Comparison of ENCODE assay signal across 1 cellular context in the genomic region with DNA sequence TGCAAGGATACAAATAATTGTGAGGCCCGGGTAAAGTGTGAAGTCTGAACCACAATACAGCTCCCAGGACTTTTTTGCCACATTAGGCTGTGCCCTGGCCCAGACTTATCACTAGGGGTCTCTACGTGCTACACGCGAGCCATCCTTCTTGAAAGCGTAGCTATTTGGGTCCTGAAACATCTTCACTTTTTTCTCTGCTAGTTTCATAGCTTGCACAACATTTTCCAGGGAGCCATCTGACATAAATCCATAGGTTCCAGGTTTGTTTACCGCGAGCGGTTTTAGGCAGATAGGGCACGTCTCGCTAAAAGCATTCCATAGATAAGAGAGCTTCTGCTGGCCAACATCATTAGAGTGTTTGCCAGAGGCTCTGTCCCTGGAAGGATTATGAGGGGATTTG.
TF ChIP-seq lines count a peak whose summit lies in the region.

No MANE protein-coding gene starts in this region.

TF ChIP-seq in GM23338, 12 proteins besides CTCF, POLR2A, EP300 and RAD21 (continued from another document):
- TF ChIP-seq, protein P1, sequence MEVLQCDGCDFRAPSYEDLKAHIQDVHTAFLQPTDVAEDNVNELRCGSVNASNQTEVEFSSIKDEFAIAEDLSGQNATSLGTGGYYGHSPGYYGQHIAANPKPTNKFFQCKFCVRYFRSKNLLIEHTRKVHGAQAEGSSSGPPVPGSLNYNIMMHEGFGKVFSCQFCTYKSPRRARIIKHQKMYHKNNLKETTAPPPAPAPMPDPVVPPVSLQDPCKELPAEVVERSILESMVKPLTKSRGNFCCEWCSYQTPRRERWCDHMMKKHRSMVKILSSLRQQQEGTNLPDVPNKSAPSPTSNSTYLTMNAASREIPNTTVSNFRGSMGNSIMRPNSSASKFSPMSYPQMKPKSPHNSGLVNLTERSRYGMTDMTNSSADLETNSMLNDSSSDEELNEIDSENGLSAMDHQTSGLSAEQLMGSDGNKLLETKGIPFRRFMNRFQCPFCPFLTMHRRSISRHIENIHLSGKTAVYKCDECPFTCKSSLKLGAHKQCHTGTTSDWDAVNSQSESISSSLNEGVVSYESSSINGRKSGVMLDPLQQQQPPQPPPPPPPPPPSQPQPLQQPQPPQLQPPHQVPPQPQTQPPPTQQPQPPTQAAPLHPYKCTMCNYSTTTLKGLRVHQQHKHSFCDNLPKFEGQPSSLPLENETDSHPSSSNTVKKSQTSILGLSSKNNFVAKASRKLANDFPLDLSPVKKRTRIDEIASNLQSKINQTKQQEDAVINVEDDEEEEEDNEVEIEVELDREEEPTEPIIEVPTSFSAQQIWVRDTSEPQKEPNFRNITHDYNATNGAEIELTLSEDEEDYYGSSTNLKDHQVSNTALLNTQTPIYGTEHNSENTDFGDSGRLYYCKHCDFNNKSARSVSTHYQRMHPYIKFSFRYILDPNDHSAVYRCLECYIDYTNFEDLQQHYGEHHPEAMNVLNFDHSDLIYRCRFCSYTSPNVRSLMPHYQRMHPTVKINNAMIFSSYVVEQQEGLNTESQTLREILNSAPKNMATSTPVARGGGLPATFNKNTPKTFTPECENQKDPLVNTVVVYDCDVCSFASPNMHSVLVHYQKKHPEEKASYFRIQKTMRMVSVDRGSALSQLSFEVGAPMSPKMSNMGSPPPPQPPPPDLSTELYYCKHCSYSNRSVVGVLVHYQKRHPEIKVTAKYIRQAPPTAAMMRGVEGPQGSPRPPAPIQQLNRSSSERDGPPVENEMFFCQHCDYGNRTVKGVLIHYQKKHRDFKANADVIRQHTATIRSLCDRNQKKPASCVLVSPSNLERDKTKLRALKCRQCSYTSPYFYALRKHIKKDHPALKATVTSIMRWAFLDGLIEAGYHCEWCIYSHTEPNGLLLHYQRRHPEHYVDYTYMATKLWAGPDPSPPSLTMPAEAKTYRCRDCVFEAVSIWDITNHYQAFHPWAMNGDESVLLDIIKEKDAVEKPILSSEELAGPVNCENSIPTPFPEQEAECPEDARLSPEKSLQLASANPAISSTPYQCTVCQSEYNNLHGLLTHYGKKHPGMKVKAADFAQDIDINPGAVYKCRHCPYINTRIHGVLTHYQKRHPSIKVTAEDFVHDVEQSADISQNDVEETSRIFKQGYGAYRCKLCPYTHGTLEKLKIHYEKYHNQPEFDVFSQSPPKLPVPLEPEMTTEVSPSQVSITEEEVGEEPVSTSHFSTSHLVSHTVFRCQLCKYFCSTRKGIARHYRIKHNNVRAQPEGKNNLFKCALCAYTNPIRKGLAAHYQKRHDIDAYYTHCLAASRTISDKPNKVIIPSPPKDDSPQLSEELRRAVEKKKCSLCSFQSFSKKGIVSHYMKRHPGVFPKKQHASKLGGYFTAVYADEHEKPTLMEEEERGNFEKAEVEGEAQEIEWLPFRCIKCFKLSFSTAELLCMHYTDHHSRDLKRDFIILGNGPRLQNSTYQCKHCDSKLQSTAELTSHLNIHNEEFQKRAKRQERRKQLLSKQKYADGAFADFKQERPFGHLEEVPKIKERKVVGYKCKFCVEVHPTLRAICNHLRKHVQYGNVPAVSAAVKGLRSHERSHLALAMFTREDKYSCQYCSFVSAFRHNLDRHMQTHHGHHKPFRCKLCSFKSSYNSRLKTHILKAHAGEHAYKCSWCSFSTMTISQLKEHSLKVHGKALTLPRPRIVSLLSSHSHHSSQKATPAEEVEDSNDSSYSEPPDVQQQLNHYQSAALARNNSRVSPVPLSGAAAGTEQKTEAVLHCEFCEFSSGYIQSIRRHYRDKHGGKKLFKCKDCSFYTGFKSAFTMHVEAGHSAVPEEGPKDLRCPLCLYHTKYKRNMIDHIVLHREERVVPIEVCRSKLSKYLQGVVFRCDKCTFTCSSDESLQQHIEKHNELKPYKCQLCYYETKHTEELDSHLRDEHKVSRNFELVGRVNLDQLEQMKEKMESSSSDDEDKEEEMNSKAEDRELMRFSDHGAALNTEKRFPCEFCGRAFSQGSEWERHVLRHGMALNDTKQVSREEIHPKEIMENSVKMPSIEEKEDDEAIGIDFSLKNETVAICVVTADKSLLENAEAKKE (CRISPR knock-in tag; IDR thresholded peaks at IDR 0.05) = no peak
- TF ChIP-seq POLR2AphosphoS5 (IDR thresholded peaks at IDR 0.05; ENCODE audit: low read depth) (no peak), ETS1 (IDR thresholded peaks at IDR 0.05) (no peak), ZNF331 (CRISPR knock-in tag; IDR thresholded peaks at IDR 0.05; ENCODE audit: low read depth) (no peak), EZH2 (IDR thresholded peaks at IDR 0.05; ENCODE audit: low read depth, unreplicated experiment) (no peak), NANOG (IDR thresholded peaks at IDR 0.05; ENCODE audit: borderline replicate concordance) (no peak)
